1 cellular context compared by ENCODE assay signal in the genomic region with DNA sequence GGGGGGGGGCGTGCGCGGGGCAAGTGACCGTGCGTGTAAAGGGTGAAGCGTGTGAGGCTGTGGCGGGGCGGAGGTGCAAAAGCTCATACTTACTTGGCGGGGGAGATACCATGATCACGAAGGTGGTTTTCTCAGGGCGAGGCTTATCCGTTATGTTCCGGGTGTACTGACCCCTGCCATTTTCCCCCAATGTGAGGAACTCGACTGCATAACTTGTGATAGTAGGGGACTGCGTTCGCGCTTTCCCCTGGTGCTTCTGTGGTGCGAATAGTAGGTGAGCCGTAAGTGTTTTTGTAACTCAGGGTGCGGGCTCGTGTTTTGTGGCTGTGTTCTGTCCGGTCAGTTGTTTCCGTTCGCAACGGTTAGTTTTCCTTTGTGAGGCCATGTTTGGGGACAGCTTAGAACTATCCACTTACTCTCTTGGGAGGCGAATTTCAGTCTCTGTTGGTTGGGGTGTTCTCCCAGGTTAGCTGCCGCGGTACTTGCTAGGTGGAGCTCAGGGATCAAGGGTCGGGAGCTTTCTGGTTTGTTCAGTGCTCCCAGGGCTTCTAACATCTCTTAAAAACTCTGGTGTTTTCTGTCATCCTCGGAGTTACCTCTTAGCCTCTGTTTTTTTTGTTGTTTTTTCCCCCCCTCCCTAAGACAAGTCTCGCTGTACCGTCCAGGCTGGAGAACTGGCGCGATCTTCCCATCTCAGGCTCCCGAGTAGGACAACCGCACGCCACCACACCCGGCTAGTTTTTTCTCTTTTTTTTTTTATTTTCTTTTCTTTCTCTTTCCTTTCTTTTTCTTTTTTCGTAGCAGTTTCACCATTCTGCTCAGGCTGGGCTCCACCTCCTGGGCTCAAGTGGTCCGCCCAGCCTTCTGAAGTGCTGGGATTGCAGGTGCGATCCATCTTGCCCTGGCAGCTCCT.
TF ChIP-seq lines count a peak whose summit lies in the region.
"Not testable (repeated sequence)": the region's sequence is repeated elsewhere in the genome, so short reads cannot be mapped to it uniquely, and the experiment has no call there.

No MANE protein-coding gene starts in this region.

TF ChIP-seq in K562, 482 proteins besides CTCF, POLR2A, EP300 and RAD21 (continued from another document and continues in another):
- peak in 1 of 2 experiments; percentile 88; a peak in 2 of 4 replicates for TF ChIP-seq ETV6 (IDR thresholded peaks at IDR 0.05; ENCODE audit: borderline replicate concordance in 1 of 2, low read depth in 2 of 2, low read length in 1 of 2)
- peak; percentile 58; the same call in 1 of the 2 replicates for TF ChIP-seq ETV6 (CRISPR knock-in tag; IDR thresholded peaks at IDR 0.05; ENCODE audit: borderline replicate concordance)
- peak; percentile 75 for TF ChIP-seq POLR2G (IDR thresholded peaks at IDR 0.05; ENCODE audit: low read depth, low read length)
- peak; percentile 96; the same call in 1 of the 2 replicates for TF ChIP-seq ZFP30 (CRISPR knock-in tag; IDR thresholded peaks at IDR 0.05; ENCODE audit: borderline replicate concordance)
- TF ChIP-seq, protein P1, sequence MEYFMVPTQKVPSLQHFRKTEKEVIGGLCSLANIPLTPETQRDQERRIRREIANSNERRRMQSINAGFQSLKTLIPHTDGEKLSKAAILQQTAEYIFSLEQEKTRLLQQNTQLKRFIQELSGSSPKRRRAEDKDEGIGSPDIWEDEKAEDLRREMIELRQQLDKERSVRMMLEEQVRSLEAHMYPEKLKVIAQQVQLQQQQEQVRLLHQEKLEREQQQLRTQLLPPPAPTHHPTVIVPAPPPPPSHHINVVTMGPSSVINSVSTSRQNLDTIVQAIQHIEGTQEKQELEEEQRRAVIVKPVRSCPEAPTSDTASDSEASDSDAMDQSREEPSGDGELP (CRISPR knock-in tag; IDR thresholded peaks at IDR 0.05; ENCODE audit: borderline replicate concordance), result peak; percentile 55
- TF ChIP-seq POLR2AphosphoS2 (IDR thresholded peaks at IDR 0.05; ENCODE audit: low read length), result peak; percentile 98
- TF ChIP-seq HOXB6 (CRISPR knock-in tag; IDR thresholded peaks at IDR 0.05; ENCODE audit: borderline replicate concordance), result peak; percentile 99
- TF ChIP-seq FOXK1 (CRISPR knock-in tag; IDR thresholded peaks at IDR 0.05; ENCODE audit: borderline replicate concordance), result peak; percentile 97
- TF ChIP-seq DDX20 (tag; IDR thresholded peaks at IDR 0.05; ENCODE audit: low read depth), result peak; percentile 47; the same call in 1 of the 2 replicates
- peak; percentile 99 for TF ChIP-seq ZNF717 (CRISPR knock-in tag; IDR thresholded peaks at IDR 0.05)
- TF ChIP-seq, protein P2, sequence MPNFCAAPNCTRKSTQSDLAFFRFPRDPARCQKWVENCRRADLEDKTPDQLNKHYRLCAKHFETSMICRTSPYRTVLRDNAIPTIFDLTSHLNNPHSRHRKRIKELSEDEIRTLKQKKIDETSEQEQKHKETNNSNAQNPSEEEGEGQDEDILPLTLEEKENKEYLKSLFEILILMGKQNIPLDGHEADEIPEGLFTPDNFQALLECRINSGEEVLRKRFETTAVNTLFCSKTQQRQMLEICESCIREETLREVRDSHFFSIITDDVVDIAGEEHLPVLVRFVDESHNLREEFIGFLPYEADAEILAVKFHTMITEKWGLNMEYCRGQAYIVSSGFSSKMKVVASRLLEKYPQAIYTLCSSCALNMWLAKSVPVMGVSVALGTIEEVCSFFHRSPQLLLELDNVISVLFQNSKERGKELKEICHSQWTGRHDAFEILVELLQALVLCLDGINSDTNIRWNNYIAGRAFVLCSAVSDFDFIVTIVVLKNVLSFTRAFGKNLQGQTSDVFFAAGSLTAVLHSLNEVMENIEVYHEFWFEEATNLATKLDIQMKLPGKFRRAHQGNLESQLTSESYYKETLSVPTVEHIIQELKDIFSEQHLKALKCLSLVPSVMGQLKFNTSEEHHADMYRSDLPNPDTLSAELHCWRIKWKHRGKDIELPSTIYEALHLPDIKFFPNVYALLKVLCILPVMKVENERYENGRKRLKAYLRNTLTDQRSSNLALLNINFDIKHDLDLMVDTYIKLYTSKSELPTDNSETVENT (CRISPR knock-in tag; IDR thresholded peaks at IDR 0.05), result peak; percentile 99
- peak; percentile 42; the same call in 1 of the 2 replicates for TF ChIP-seq ELF1 (tag; IDR thresholded peaks at IDR 0.05)
- TF ChIP-seq ZNF431 (CRISPR knock-in tag; IDR thresholded peaks at IDR 0.05), result peak; percentile 84
- TF ChIP-seq, protein P3, sequence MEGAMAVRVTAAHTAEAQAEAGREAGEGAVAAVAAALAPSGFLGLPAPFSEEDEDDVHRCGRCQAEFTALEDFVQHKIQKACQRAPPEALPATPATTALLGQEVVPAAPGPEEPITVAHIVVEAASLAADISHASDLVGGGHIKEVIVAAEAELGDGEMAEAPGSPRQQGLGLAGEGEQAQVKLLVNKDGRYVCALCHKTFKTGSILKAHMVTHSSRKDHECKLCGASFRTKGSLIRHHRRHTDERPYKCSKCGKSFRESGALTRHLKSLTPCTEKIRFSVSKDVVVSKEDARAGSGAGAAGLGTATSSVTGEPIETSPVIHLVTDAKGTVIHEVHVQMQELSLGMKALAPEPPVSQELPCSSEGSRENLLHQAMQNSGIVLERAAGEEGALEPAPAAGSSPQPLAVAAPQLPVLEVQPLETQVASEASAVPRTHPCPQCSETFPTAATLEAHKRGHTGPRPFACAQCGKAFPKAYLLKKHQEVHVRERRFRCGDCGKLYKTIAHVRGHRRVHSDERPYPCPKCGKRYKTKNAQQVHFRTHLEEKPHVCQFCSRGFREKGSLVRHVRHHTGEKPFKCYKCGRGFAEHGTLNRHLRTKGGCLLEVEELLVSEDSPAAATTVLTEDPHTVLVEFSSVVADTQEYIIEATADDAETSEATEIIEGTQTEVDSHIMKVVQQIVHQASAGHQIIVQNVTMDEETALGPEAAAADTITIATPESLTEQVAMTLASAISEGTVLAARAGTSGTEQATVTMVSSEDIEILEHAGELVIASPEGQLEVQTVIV (CRISPR knock-in tag; IDR thresholded peaks at IDR 0.05; ENCODE audit: borderline replicate concordance), result peak; percentile 91
- TF ChIP-seq, protein P4, sequence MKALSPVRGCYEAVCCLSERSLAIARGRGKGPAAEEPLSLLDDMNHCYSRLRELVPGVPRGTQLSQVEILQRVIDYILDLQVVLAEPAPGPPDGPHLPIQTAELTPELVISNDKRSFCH (CRISPR knock-in tag; IDR thresholded peaks at IDR 0.05), result not testable (repeated sequence)
- TF ChIP-seq, protein P4 (tag; IDR thresholded peaks at IDR 0.05), result peak; percentile 69
- peak; percentile 53 for TF ChIP-seq PCBP2 (IDR thresholded peaks at IDR 0.05; ENCODE audit: low read depth, low read length, poor library complexity, severe bottlenecking)
- peak; percentile 80 for TF ChIP-seq MITF (IDR thresholded peaks at IDR 0.05)
- TF ChIP-seq, protein P5, sequence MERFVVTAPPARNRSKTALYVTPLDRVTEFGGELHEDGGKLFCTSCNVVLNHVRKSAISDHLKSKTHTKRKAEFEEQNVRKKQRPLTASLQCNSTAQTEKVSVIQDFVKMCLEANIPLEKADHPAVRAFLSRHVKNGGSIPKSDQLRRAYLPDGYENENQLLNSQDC (CRISPR knock-in tag; IDR thresholded peaks at IDR 0.05), result peak; percentile 100
- TF ChIP-seq, protein P6, sequence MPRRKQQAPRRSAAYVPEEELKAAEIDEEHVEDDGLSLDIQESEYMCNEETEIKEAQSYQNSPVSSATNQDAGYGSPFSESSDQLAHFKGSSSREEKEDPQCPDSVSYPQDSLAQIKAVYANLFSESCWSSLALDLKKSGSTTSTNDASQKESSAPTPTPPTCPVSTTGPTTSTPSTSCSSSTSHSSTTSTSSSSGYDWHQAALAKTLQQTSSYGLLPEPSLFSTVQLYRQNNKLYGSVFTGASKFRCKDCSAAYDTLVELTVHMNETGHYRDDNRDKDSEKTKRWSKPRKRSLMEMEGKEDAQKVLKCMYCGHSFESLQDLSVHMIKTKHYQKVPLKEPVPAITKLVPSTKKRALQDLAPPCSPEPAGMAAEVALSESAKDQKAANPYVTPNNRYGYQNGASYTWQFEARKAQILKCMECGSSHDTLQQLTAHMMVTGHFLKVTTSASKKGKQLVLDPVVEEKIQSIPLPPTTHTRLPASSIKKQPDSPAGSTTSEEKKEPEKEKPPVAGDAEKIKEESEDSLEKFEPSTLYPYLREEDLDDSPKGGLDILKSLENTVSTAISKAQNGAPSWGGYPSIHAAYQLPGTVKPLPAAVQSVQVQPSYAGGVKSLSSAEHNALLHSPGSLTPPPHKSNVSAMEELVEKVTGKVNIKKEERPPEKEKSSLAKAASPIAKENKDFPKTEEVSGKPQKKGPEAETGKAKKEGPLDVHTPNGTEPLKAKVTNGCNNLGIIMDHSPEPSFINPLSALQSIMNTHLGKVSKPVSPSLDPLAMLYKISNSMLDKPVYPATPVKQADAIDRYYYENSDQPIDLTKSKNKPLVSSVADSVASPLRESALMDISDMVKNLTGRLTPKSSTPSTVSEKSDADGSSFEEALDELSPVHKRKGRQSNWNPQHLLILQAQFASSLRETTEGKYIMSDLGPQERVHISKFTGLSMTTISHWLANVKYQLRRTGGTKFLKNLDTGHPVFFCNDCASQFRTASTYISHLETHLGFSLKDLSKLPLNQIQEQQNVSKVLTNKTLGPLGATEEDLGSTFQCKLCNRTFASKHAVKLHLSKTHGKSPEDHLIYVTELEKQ (CRISPR knock-in tag; IDR thresholded peaks at IDR 0.05), result peak; percentile 75
- 0 out of 2 replicates have a peak, but pooled peaks have one; percentile 73 for TF ChIP-seq HSF4 (CRISPR knock-in tag; IDR thresholded peaks at IDR 0.05; ENCODE audit: borderline replicate concordance)
- TF ChIP-seq ZBTB12 (CRISPR knock-in tag; IDR thresholded peaks at IDR 0.05), result peak; percentile 71
- peak; percentile 85 for TF ChIP-seq ZNF324 (CRISPR knock-in tag; IDR thresholded peaks at IDR 0.05)
- TF ChIP-seq RNF219 (CRISPR knock-in tag; IDR thresholded peaks at IDR 0.05), result peak; percentile 97
- TF ChIP-seq, protein P7, sequence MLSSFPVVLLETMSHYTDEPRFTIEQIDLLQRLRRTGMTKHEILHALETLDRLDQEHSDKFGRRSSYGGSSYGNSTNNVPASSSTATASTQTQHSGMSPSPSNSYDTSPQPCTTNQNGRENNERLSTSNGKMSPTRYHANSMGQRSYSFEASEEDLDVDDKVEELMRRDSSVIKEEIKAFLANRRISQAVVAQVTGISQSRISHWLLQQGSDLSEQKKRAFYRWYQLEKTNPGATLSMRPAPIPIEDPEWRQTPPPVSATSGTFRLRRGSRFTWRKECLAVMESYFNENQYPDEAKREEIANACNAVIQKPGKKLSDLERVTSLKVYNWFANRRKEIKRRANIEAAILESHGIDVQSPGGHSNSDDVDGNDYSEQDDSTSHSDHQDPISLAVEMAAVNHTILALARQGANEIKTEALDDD (IDR thresholded peaks at IDR 0.05), result peak; percentile 89
- TF ChIP-seq CREM (IDR thresholded peaks at IDR 0.05; ENCODE audit: low read depth), result peak; percentile 79
- TF ChIP-seq MECOM (CRISPR knock-in tag; IDR thresholded peaks at IDR 0.05), result 0 out of 2 replicates have a peak, but pooled peaks have one; percentile 48
- peak; percentile 94 for TF ChIP-seq HNRNPL (IDR thresholded peaks at IDR 0.05; ENCODE audit: low read depth, low read length)
- peak; percentile 78 to 99; a peak in 3 of 4 replicates for TF ChIP-seq TEAD1 (CRISPR knock-in tag; IDR thresholded peaks at IDR 0.05)
- TF ChIP-seq MEF2D (tag; conservative IDR thresholded peaks at IDR 0.05; ENCODE audit: low read depth), result peak; percentile 58; the same call in 1 of the 2 replicates
- TF ChIP-seq MBD2 (IDR thresholded peaks at IDR 0.05; ENCODE audit: borderline replicate concordance, low read depth), result peak; percentile 98
- peak; percentile 100 for TF ChIP-seq THRAP3 (IDR thresholded peaks at IDR 0.05; ENCODE audit: borderline replicate concordance)
- TF ChIP-seq, protein P8, sequence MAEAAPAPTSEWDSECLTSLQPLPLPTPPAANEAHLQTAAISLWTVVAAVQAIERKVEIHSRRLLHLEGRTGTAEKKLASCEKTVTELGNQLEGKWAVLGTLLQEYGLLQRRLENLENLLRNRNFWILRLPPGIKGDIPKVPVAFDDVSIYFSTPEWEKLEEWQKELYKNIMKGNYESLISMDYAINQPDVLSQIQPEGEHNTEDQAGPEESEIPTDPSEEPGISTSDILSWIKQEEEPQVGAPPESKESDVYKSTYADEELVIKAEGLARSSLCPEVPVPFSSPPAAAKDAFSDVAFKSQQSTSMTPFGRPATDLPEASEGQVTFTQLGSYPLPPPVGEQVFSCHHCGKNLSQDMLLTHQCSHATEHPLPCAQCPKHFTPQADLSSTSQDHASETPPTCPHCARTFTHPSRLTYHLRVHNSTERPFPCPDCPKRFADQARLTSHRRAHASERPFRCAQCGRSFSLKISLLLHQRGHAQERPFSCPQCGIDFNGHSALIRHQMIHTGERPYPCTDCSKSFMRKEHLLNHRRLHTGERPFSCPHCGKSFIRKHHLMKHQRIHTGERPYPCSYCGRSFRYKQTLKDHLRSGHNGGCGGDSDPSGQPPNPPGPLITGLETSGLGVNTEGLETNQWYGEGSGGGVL (CRISPR knock-in tag; IDR thresholded peaks at IDR 0.05), result peak; percentile 62; the same call in 1 of the 2 replicates
- TF ChIP-seq ZNF445 (CRISPR knock-in tag; IDR thresholded peaks at IDR 0.05; ENCODE audit: low read depth), result peak; percentile 99
- TF ChIP-seq RBFOX2 (IDR thresholded peaks at IDR 0.05; ENCODE audit: low read depth, low read length), result peak; percentile 78
